1 cellular context compared by ENCODE assay signal in genomic region chr1:94285026-94285654, GRCh38.
TF ChIP-seq lines count a peak whose summit lies in the region.

No MANE protein-coding gene starts in this region.

TF ChIP-seq in endothelial cell of umbilical vein, 7 proteins besides CTCF, POLR2A, EP300 and RAD21:
- TF ChIP-seq GATA2 (IDR thresholded peaks at IDR 0.05; ENCODE audit: insufficient read depth, insufficient read length, low read depth, low read length) (peak; percentile 62), MAX (IDR thresholded peaks at IDR 0.05; ENCODE audit: insufficient read depth, insufficient read length) (no peak), MYC (IDR thresholded peaks at IDR 0.05; ENCODE audit: low read depth, low read length) (no peak), JUN (IDR thresholded peaks at IDR 0.05; ENCODE audit: borderline replicate concordance, insufficient read depth, insufficient read length, low read depth) (peak; percentile 78), EZH2 (IDR thresholded peaks at IDR 0.05; ENCODE audit: borderline replicate concordance, low read depth, low read length, severe bottlenecking) (no peak), FOS (IDR thresholded peaks at IDR 0.05; ENCODE audit: borderline replicate concordance, insufficient read depth, low read length) (peak; percentile 66), POLR2AphosphoS5 (IDR thresholded peaks at IDR 0.05; ENCODE audit: insufficient read depth, low read depth, low read length) (peak; percentile 64)
TF ChIP-seq in endothelial cell of umbilical vein: peak in this region for 4.
